ENCODE assay signal across 8 cellular contexts in genomic region chr10:119103687-119104652, GRCh38. TPM values are rescaled to one million over a fixed set of nuclear protein-coding genes. Genes with fewer than 3 reads are reported as not detected.
DNase-seq lines count a peak whose midpoint lies in the region; ATAC-seq, FAIRE-seq and TF ChIP-seq lines count a peak whose summit lies in the region.

Gene DENND10, plus strand, starts transcription at chr10:119104113. Its CDS starts 30 bp downstream, at chr10:119104143.

- intact Hi-C loops in IMR-90 (cut with micrococcal nuclease) (loop anchor here (1.0 to 2.0 kb wide), 2 partner anchors 10 to 23 kb away; partner anchors contain the start of gene EIF3A), right cardiac atrium (cut with DNase I) (no loop called here)

- POLR2A ChIA-PET in IMR-90 (lab: Charles Lee; ENCODE audit: unreplicated experiment), result interaction anchor here (0.7 kb wide), 1 partner anchor 88 kb away, joined by 3 read pairs; no protein-coding TSS in a partner anchor

- in situ Hi-C loops in IMR-90 (cut with MboI; ENCODE audit: low sequenced_read_pairs), result no loop called here

- TF ChIP-seq RAD21 in IMR-90 (IDR thresholded peaks at IDR 0.05; ENCODE audit: low read length), result no peak

- H4K91ac ChIP-seq in IMR-90 (ENCODE audit: insufficient read depth, low read depth, low read length), result peak within 1 kb of the TSS; percentile 24; the same call in 1 of the 2 replicates

- no peak within 1 kb of the TSS; the same call in 1 of the 2 replicates for H3K56ac ChIP-seq in IMR-90 (ENCODE audit: extremely low read depth, insufficient read depth, low read length)

- H2AFZ ChIP-seq in IMR-90 (replicated peaks; ENCODE audit: low read length, poor library complexity), result peak within 1 kb of the TSS; percentile 96

- no peak for FAIRE-seq in urothelium cell line (lab: Jason Lieb, UNC)

- H2BK5ac ChIP-seq in IMR-90 (ENCODE audit: low read depth, low read length, poor library complexity, severe bottlenecking), result peak within 1 kb of the TSS; percentile 54

- peak within 1 kb of the TSS; percentile 96 for H3K4me3 Mint-ChIP-seq in T-helper 17 cell

- no peaks in the 10 kb centered on the region for H3K27me3 Mint-ChIP-seq in T-helper 17 cell

- no peak within 1 kb of the TSS for H2BK20ac ChIP-seq in IMR-90 (ENCODE audit: low read depth, low read length)

- H3K79me1 ChIP-seq in IMR-90 (ENCODE audit: low read depth in 1 of 2, low read length in 2 of 2), result peaks cover 22 to 37% of the 10 kb centered on the region in 2 experiments

- H3K4ac ChIP-seq in IMR-90 (ENCODE audit: low read depth, low read length), result peak within 1 kb of the TSS; percentile 79

- peak within 1 kb of the TSS; percentile 68 for H3K27ac ChIP-seq in IMR-90 (ENCODE audit: insufficient read depth, low read length)
- peak within 1 kb of the TSS; percentile 55 for H3K27ac ChIP-seq in right cardiac atrium (ENCODE audit: low read length)

- H3K9me1 ChIP-seq in IMR-90 (ENCODE audit: insufficient read depth, low read length), result peaks cover 5% of the 10 kb centered on the region; the same call in 1 of the 2 replicates

- peak within 1 kb of the TSS; percentile 93 for H3K4me3 ChIP-seq in IMR-90 (ENCODE audit: insufficient read depth, low read depth, low read length)
- peak within 1 kb of the TSS; percentile 89 for H3K4me3 ChIP-seq in right cardiac atrium (ENCODE audit: low read length)

- peak within 1 kb of the TSS; percentile 93 for H3K27ac Mint-ChIP-seq in T-helper 17 cell

- no peaks in the 10 kb centered on the region for H3K36me3 Mint-ChIP-seq in T-helper 17 cell (ENCODE audit: low read depth)

- WGBS in IMR-90 (ENCODE audit: extremely low coverage in 2 of 2, insufficient read length in 1 of 2), 2 experiments, result 3% methylated on average over 28 of the region's 98 CpGs; no CpG with 5 or more reads in 1 of the 2 experiments
- WGBS in right cardiac atrium, result 3% methylated on average over 96 of the region's 98 CpGs

- CTCF ChIA-PET in IMR-90 (lab: Yijun Ruan, JAX), result interaction anchor here (0.6 kb wide), 1 partner anchor 60 kb away, joined by 3 read pairs; no protein-coding TSS in a partner anchor

- H3K4me1 ChIP-seq in IMR-90 (ENCODE audit: control insufficient read depth, insufficient read depth, low read length) (peaks cover 4% of the 10 kb centered on the region; the same call in 1 of the 2 replicates), right cardiac atrium (ENCODE audit: control insufficient read depth, insufficient read depth, low read length) (no peaks in the 10 kb centered on the region)

- H3K9me3 ChIP-seq in IMR-90 (ENCODE audit: control insufficient read depth, insufficient read depth, low read length) (no peaks in the 10 kb centered on the region), T-helper 17 cell (ENCODE audit: control insufficient read depth, low read length, poor library complexity, severe bottlenecking) (no peaks in the 10 kb centered on the region), right cardiac atrium (ENCODE audit: control insufficient read depth, low read length) (no peaks in the 10 kb centered on the region)

- peak; percentile 80 for DNase-seq in Daoy (ENCODE audit: low read depth)
- peak; percentile 72 for DNase-seq in IMR-90
- peak; percentile 53 to 77 (median 73) for DNase-seq in T-helper 17 cell
- DNase-seq in anterior cingulate cortex (lab: John Stamatoyannopoulos, UW), result peak; percentile 24 to 93 (median 82)
- peak; percentile 79 to 92 (median 92) for DNase-seq in right cardiac atrium
- DNase-seq in pulmonary artery endothelial cell (ENCODE audit: low read depth, low spot score), result peak; percentile 52
- peak; percentile 96 for DNase-seq in urothelium cell line (ENCODE audit: low spot score)

- TF ChIP-seq CTCF in IMR-90 (conservative IDR thresholded peaks at IDR 0.05; ENCODE audit: low read depth, low read length), result no peak; the same call in 1 of the 2 replicates

- BruUV-seq in IMR-90 (replicated peaks; lab: Mats Ljungman, UMichigan), result no TSS peak

- peak within 1 kb of the TSS; percentile 80; the same call in 2 of the 3 replicates for H2BK15ac ChIP-seq in IMR-90 (ENCODE audit: low read depth, low read length)

- H2AK9ac ChIP-seq in IMR-90 (replicated peaks; ENCODE audit: low read depth, low read length, poor library complexity), result peak within 1 kb of the TSS; percentile 95

- H3K27me3 ChIP-seq in IMR-90 (ENCODE audit: control insufficient read depth, insufficient read depth, low read length) (no peaks in the 10 kb centered on the region), right cardiac atrium (ENCODE audit: control insufficient read depth, insufficient read depth) (no peaks in the 10 kb centered on the region)

- peak within 1 kb of the TSS; percentile 75 for H4K5ac ChIP-seq in IMR-90 (ENCODE audit: low read depth, low read length)

- H2BK120ac ChIP-seq in IMR-90 (ENCODE audit: low read depth, low read length), result peak within 1 kb of the TSS; percentile 33; the same call in 1 of the 2 replicates

- peak within 1 kb of the TSS; percentile 73 for H3K9ac ChIP-seq in IMR-90 (ENCODE audit: low read depth, low read length)

- H3K4me1 Mint-ChIP-seq in T-helper 17 cell, result peaks cover 21% of the 10 kb centered on the region

- TF ChIP-seq POLR2A in IMR-90 (IDR thresholded peaks at IDR 0.05; ENCODE audit: low read depth, low read length), result peak; percentile 78

- H3K14ac ChIP-seq in IMR-90 (replicated peaks; ENCODE audit: low read depth, low read length), result peak within 1 kb of the TSS; percentile 81

- peaks cover 9% of the 10 kb centered on the region for H3K36me3 ChIP-seq in IMR-90 (ENCODE audit: control insufficient read depth, insufficient read depth, low read length)

- dilution Hi-C loops in IMR-90 (cut with HindIII; ENCODE audit: low sequenced_read_pairs, unreplicated experiment), result no loop called here

- ATAC-seq in GM21515 (IDR thresholded peaks at IDR 0.05; ENCODE audit: unreplicated experiment) (peak; percentile 84), IMR-90 (ENCODE audit: low read depth) (peak; percentile 95), T-helper 17 cell (peak; percentile 86), right cardiac atrium (peak; percentile 94 to 96)

- H3K18ac ChIP-seq in IMR-90 (ENCODE audit: low read depth, low read length), result peak within 1 kb of the TSS; percentile 94

- H3K23ac ChIP-seq in IMR-90 (ENCODE audit: low read depth, low read length), result peak within 1 kb of the TSS; percentile 11

- H3K4me2 ChIP-seq in IMR-90 (ENCODE audit: low read depth, low read length), result peak within 1 kb of the TSS; percentile 96

- peaks cover 4% of the 10 kb centered on the region; the same call in 1 of the 2 replicates for H4K20me1 ChIP-seq in IMR-90 (ENCODE audit: insufficient read depth, low read length)

- H4K8ac ChIP-seq in IMR-90 (ENCODE audit: low read depth in 2 of 2, low read length in 2 of 2), result peak within 1 kb of the TSS in 1 of 2 experiments; percentile 81; a peak in 2 of 4 replicates

- peak within 1 kb of the TSS; percentile 68 for H2AK5ac ChIP-seq in IMR-90 (ENCODE audit: low read depth, low read length)

TF ChIP-seq in IMR-90, 13 proteins besides CTCF, POLR2A, EP300 and RAD21:
- TF ChIP-seq CEBPB (IDR thresholded peaks at IDR 0.05; ENCODE audit: low read depth, low read length), result no peak
- no peak for TF ChIP-seq BHLHE40 (IDR thresholded peaks at IDR 0.05; ENCODE audit: low read depth, low read length)
- TF ChIP-seq MAZ (IDR thresholded peaks at IDR 0.05; ENCODE audit: borderline replicate concordance, low read depth, low read length), result peak; percentile 29; the same call in 1 of the 2 replicates

RNA-seq across cellular contexts. Expression of gene DENND10, which starts in this region (rescaled TPM):
- 19.1 and 36.2 TPM in 2 replicates for total RNA-seq in Daoy (2014; rRNA removed; shearing (Covaris generic))
- 80.3 and 81.4 TPM in 2 replicates for total RNA-seq in IMR-90 (2012; rRNA removed)
- 39.6 and 50.9 TPM in 2 replicates for polyA plus RNA-seq in IMR-90 (2012; rRNA removed)
- 25.5 and 41.7 TPM in 2 replicates for polyA plus RNA-seq in IMR-90 (2012; cell fraction: cytosol; rRNA removed)
- 19.3 and 58.1 TPM in 2 replicates for polyA plus RNA-seq in IMR-90 (2012; cell fraction: nucleus; rRNA removed; ENCODE audit: low replicate concordance)
- total RNA-seq in T-helper 17 cell, result 10 to 100 TPM; 37.4 to 52.1 TPM
- 10 to 100 TPM; 19.3 to 27.9 (median 24.9) TPM for total RNA-seq in right cardiac atrium
- polyA plus RNA-seq in right cardiac atrium, result 14.1 TPM
- total RNA-seq in pulmonary artery endothelial cell, result 45.9 and 56.3 TPM in 2 replicates

Comparison
In these comparisons a context has a peak if more than half of its experiments do, and no peak if none do; other contexts are left out.
1. Peak in every context shown above with its lines: DNase-seq, ATAC-seq, H3K4me3 ChIP-seq and H3K27ac ChIP-seq.